15 cellular contexts compared by ENCODE assay signal in genomic region chr6:139520321-139520768, GRCh38.
A peak's percentile ranks its signal among the peaks of the same experiment; 100 is the strongest.
DNase-seq lines count a peak whose midpoint lies in the region; ATAC-seq, FAIRE-seq and TF ChIP-seq lines count a peak whose summit lies in the region.
"Had no signal": no experiment of that assay in that cellular context is flagged by ENCODE, and none has a peak within 500 bp of the region (broad histone marks: within the 10 kb centered on the region; RNA-seq: fewer than 3 reads in every experiment).

No MANE protein-coding gene starts in this region.

- peak; percentile 59 for FAIRE-seq in keratinocyte (lab: Jason Lieb, UNC)

- no peaks in the 10 kb centered on the region for H3K9me3 ChIP-seq in keratinocyte (ENCODE audit: control insufficient read depth, low read depth, low read length)
- H3K9me3 ChIP-seq: BE2C had no signal

- H3K4me3 ChIP-seq in HL-60 (replicated peaks; ENCODE audit: insufficient read depth, low read length) (no peak overlapping the region), keratinocyte (ENCODE audit: control insufficient read depth in 2 of 3, extremely low read depth in 1 of 3, insufficient read depth in 2 of 3, low read depth in 1 of 3, low read length in 3 of 3) (no peak overlapping the region), H7 (ENCODE audit: insufficient read depth, low read depth, low read length) (no peak overlapping the region)
- H3K4me3 ChIP-seq: neural progenitor cell had no signal

- H3K27ac ChIP-seq in HL-60 (replicated peaks) (0 out of 2 replicates have a peak overlapping the region, but pooled peaks have one; percentile 6), keratinocyte (ENCODE audit: control insufficient read depth, insufficient read depth, low read length) (peak overlapping the region; percentile 44)
- H3K27ac ChIP-seq: neural progenitor cell had no signal

- H3K79me2 ChIP-seq in keratinocyte (ENCODE audit: control insufficient read depth, insufficient read depth, low read length): no peaks in the 10 kb centered on the region

- ATAC-seq in HG02759 (IDR thresholded peaks at IDR 0.05; ENCODE audit: unreplicated experiment): no peak

- dilution Hi-C loops in keratinocyte (cut with MboI; ENCODE audit: extremely low pct_ligation_motif_present, low sequenced_read_pairs): no loop called here

- no peak overlapping the region for H2AFZ ChIP-seq in keratinocyte (ENCODE audit: control insufficient read depth, low read length)
- H2AFZ ChIP-seq: neural progenitor cell had no signal

- TF ChIP-seq CTCF in HL-60 (IDR thresholded peaks at IDR 0.05; ENCODE audit: insufficient read depth, low read length): no peak
- no peak for TF ChIP-seq CTCF in keratinocyte (optimal IDR thresholded peaks at IDR 0.05 in 1 of 3, IDR thresholded peaks at IDR 0.05 in 1 of 3, conservative IDR thresholded peaks at IDR 0.05 in 1 of 3; ENCODE audit: extremely low read depth in 1 of 3, insufficient read depth in 2 of 3, low read length in 3 of 3)

- H3K27me3 ChIP-seq in HL-60 (ENCODE audit: insufficient read depth, poor library complexity, severe bottlenecking): no peaks in the 10 kb centered on the region
- no peaks in the 10 kb centered on the region for H3K27me3 ChIP-seq in keratinocyte (ENCODE audit: control insufficient read depth, extremely low read depth, insufficient read depth, low read length)
- no peaks in the 10 kb centered on the region for H3K27me3 ChIP-seq in H7 (ENCODE audit: control insufficient read depth, insufficient read depth, low read length)
- H3K27me3 ChIP-seq: BE2C, neural progenitor cell had no signal

- H3K4me1 ChIP-seq in keratinocyte (ENCODE audit: control insufficient read depth, extremely low read depth, insufficient read depth, low read length): peaks cover 33% of the 10 kb centered on the region
- H3K4me1 ChIP-seq: BE2C, neural progenitor cell had no signal

- DNase-seq in ELR (ENCODE audit: low read depth) (peak; percentile 55), HL-60 (ENCODE audit: low read depth in 1 of 2, low spot score in 1 of 2) (no peak), amniotic epithelial cell (ENCODE audit: low read depth) (peak; percentile 80), keratinocyte (ENCODE audit: low read depth, low spot score) (peak; percentile 33), H7 (no peak), inferior parietal cortex (ENCODE audit: extremely low spot score) (no peak)
- DNase-seq: activated B cell treated with CpG ODN at 0.5 μM for 24 hours; activated naive CD4-positive, alpha-beta T cell treated with anti-CD3 and anti-CD28 coated beads, Interleukin-2, amount 50 U/mL, for 16 hours; BE2C; immature natural killer cell; NCI-H1930; NCI-H526; substantia nigra had no signal

- H3K36me3 ChIP-seq in keratinocyte (ENCODE audit: control insufficient read depth in 2 of 2, extremely low read depth in 1 of 2, insufficient read depth in 2 of 2, low read length in 2 of 2) (no peaks in the 10 kb centered on the region), H7 (replicated peaks; ENCODE audit: control insufficient read depth, insufficient read depth, low read length) (no peaks in the 10 kb centered on the region)
- H3K36me3 ChIP-seq: BE2C, neural progenitor cell had no signal

- peak overlapping the region; percentile 46 for H3K4me2 ChIP-seq in keratinocyte (ENCODE audit: control insufficient read depth, extremely low read depth, insufficient read depth, low read depth, low read length)
- H3K4me2 ChIP-seq: neural progenitor cell had no signal

- no peaks in the 10 kb centered on the region for H4K20me1 ChIP-seq in keratinocyte (ENCODE audit: control insufficient read depth, extremely low read depth, insufficient read depth, low read length)

- no peak overlapping the region for H3K9ac ChIP-seq in keratinocyte (ENCODE audit: control insufficient read depth, extremely low read depth, insufficient read depth, low read length)
- H3K9ac ChIP-seq: neural progenitor cell had no signal

- H3K9me1 ChIP-seq in keratinocyte (ENCODE audit: control insufficient read depth, extremely low read depth, insufficient read depth, low read length): no peaks in the 10 kb centered on the region

Comparison
In these comparisons a context has a peak if more than half of its experiments do, and no peak if none do; other contexts are left out.
1. DNase-seq: peak in ELR (single experiment), amniotic epithelial cell (single experiment) and keratinocyte (single experiment); none in HL-60 (0 of 2), H7 (single experiment) and inferior parietal cortex (single experiment).